12 cellular contexts compared by ENCODE assay signal in the genomic region with DNA sequence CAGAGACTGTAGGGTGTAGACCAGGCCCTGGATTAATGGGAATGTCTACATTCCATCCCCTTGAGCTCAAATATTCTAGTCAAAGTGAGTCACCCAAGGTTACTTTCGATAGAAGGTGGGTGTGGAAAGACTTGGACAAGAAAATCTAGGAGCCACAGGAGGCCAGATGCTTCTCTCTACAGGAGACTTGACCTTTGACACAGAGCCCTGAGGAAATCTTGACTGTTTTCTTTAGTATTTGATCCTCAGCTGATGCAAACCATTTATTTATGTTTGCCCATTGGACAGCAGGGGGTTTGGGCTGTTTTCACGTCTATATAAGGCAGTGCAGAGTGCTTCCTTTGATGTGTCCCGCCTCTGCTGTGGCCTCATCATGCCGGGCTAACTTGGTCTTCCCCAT. TPM values are rescaled to one million over a fixed set of nuclear protein-coding genes. Genes with fewer than 3 reads are reported as not detected.
DNase-seq lines count a peak whose midpoint lies in the region; ATAC-seq and TF ChIP-seq lines count a peak whose summit lies in the region.
"Had no signal": no experiment of that assay in that cellular context is flagged by ENCODE, and none has a peak within 500 bp of the region (broad histone marks: within the 10 kb centered on the region; RNA-seq: fewer than 3 reads in every experiment).

No MANE protein-coding gene starts in this region.

- no peaks in the 10 kb centered on the region for H4K20me1 ChIP-seq in smooth muscle cell (ENCODE audit: low read depth)

- 41% methylated on average over 4 of the region's 4 CpGs for WGBS in smooth muscle cell (ENCODE audit: low lambda C conversion rate)

- peak; percentile 9 for DNase-seq in DMS 273 treated with DMSO at 0.1 percent for 48 hours (lab: John Stamatoyannopoulos, UW)
- no peak for DNase-seq in DMS 273 (lab: John Stamatoyannopoulos, UW; ENCODE audit: unreplicated experiment)
- no peak for DNase-seq in RWPE2 (ENCODE audit: low spot score)
- DNase-seq in fibroblast of the aortic adventitia (ENCODE audit: low read depth): peak; percentile 41
- no peak for DNase-seq in smooth muscle cell (lab: John Stamatoyannopoulos, UW; ENCODE audit: unreplicated experiment)
- DNase-seq in NK-92 (lab: John Stamatoyannopoulos, UW; ENCODE audit: unreplicated experiment): no peak
- DNase-seq: activated CD4-positive, alpha-beta T cell treated with anti-CD3 and anti-CD28 coated beads, Interleukin-2, amount 10 ng/mL, durations not matched to agents 7 days and 5 days; activated gamma-delta T cell treated with Interleukin-2 at 50 U/mL for 16 hours; hypothalamus had no signal

- H3K36me3 ChIP-seq in RWPE2 (ENCODE audit: low read depth): no peaks in the 10 kb centered on the region
- no peaks in the 10 kb centered on the region for H3K36me3 ChIP-seq in skeletal muscle satellite cell (ENCODE audit: insufficient read depth, low read length)
- no peaks in the 10 kb centered on the region for H3K36me3 ChIP-seq in smooth muscle cell (ENCODE audit: low read depth)

- H3K4me1 ChIP-seq in RWPE2 (ENCODE audit: insufficient read depth, poor library complexity, severe bottlenecking): peaks cover 11% of the 10 kb centered on the region
- peaks cover 18% of the 10 kb centered on the region for H3K4me1 ChIP-seq in skeletal muscle satellite cell (ENCODE audit: control insufficient read depth, insufficient read depth, low read length)
- H3K4me1 ChIP-seq in smooth muscle cell (ENCODE audit: low read depth): peaks cover 6% of the 10 kb centered on the region

- no peak overlapping the region for H2AFZ ChIP-seq in smooth muscle cell (ENCODE audit: low read depth)

- peak; percentile 98 for ATAC-seq in RWPE2 (ENCODE audit: low read depth)
- ATAC-seq in HG02623 (IDR thresholded peaks at IDR 0.05; ENCODE audit: unreplicated experiment): no peak

- no peak for TF ChIP-seq CTCF in RWPE2 (IDR thresholded peaks at IDR 0.05; ENCODE audit: poor library complexity, severe bottlenecking)
- no peak for TF ChIP-seq CTCF in fibroblast of the aortic adventitia (IDR thresholded peaks at IDR 0.05; ENCODE audit: insufficient read depth, low read length)
- no peak for TF ChIP-seq CTCF in smooth muscle cell (IDR thresholded peaks at IDR 0.05; ENCODE audit: borderline replicate concordance, insufficient read depth, poor library complexity, severe bottlenecking)

- no peak overlapping the region for H3K9ac ChIP-seq in skeletal muscle satellite cell (ENCODE audit: low read depth, low read length)
- no peak overlapping the region for H3K9ac ChIP-seq in smooth muscle cell (ENCODE audit: low read depth)

- H3K79me2 ChIP-seq in smooth muscle cell (ENCODE audit: low read depth): no peaks in the 10 kb centered on the region

- H3K27me3 ChIP-seq in RWPE2 (ENCODE audit: insufficient read depth, poor library complexity, severe bottlenecking) (no peaks in the 10 kb centered on the region), skeletal muscle satellite cell (ENCODE audit: control insufficient read depth, insufficient read depth, low read length) (no peaks in the 10 kb centered on the region), smooth muscle cell (ENCODE audit: low read depth) (no peaks in the 10 kb centered on the region)

- no peaks in the 10 kb centered on the region for H3F3A ChIP-seq in smooth muscle cell (ENCODE audit: low read depth)

- no peaks in the 10 kb centered on the region for H3K9me3 ChIP-seq in RWPE2 (ENCODE audit: severe bottlenecking)
- no peaks in the 10 kb centered on the region for H3K9me3 ChIP-seq in skeletal muscle satellite cell (replicated peaks; ENCODE audit: low read length)
- no peaks in the 10 kb centered on the region for H3K9me3 ChIP-seq in smooth muscle cell (replicated peaks; ENCODE audit: low read depth)

- H3K4me2 ChIP-seq in skeletal muscle satellite cell (ENCODE audit: low read length) (peak overlapping the region; percentile 18), smooth muscle cell (no peak overlapping the region)

- no peak overlapping the region for H3K4me3 ChIP-seq in RWPE2 (ENCODE audit: severe bottlenecking)
- H3K4me3 ChIP-seq in fibroblast of the aortic adventitia (ENCODE audit: low read depth, low read length): no peak overlapping the region
- no peak overlapping the region for H3K4me3 ChIP-seq in skeletal muscle satellite cell (ENCODE audit: low read length)
- no peak overlapping the region for H3K4me3 ChIP-seq in smooth muscle cell

- peak overlapping the region; percentile 57 for H3K27ac ChIP-seq in RWPE2 (ENCODE audit: poor library complexity, severe bottlenecking)
- H3K27ac ChIP-seq in smooth muscle cell (ENCODE audit: low read depth): no peak overlapping the region
- H3K27ac ChIP-seq: 22Rv1 had no signal

RNA-seq across cellular contexts. Expression of a gene that starts 15.7 kb away (rescaled TPM):
- 6.9 and 18.7 TPM in 2 replicates for total RNA-seq in fibroblast of the aortic adventitia (ENCODE audit: low replicate concordance)
- 9.1 and 14.2 TPM in 2 replicates for total RNA-seq in skeletal muscle satellite cell (2012; rRNA removed)
- total RNA-seq in smooth muscle cell: 1.3 and 2.5 TPM in 2 replicates
- polyA plus RNA-seq in smooth muscle cell: 3.0 and 3.7 TPM in 2 replicates

RNA-seq across cellular contexts. Expression of a gene that starts 41.3 kb away (rescaled TPM):
- total RNA-seq in fibroblast of the aortic adventitia (ENCODE audit: low replicate concordance) (172 and 232 TPM in 2 replicates), smooth muscle cell (184 and 210 TPM in 2 replicates)
- 259 and 323 TPM in 2 replicates for total RNA-seq in skeletal muscle satellite cell (2012; rRNA removed)
- 118 and 125 TPM in 2 replicates for polyA plus RNA-seq in smooth muscle cell

Comparison
In these comparisons a context has a peak if more than half of its experiments do, and no peak if none do; other contexts are left out.
1. DNase-seq: peak in DMS 273 treated with DMSO at 0.1 percent for 48 hours (single experiment) and fibroblast of the aortic adventitia (single experiment); none in DMS 273 (single experiment), RWPE2 (single experiment), smooth muscle cell (single experiment) and NK-92 (single experiment).